10 cellular contexts compared by ENCODE assay signal in genomic region chr10:73586583-73586984, GRCh38. TPM values are rescaled to one million over a fixed set of nuclear protein-coding genes. Genes with fewer than 3 reads are reported as not detected.
DNase-seq lines count a peak whose midpoint lies in the region; ATAC-seq, FAIRE-seq and TF ChIP-seq lines count a peak whose summit lies in the region.
"Had no signal": no experiment of that assay in that cellular context is flagged by ENCODE, and none has a peak within 500 bp of the region (broad histone marks: within the 10 kb centered on the region; RNA-seq: fewer than 3 reads in every experiment).

No MANE protein-coding gene starts in this region.

- no TSS peak for BruUV-seq in endothelial cell of umbilical vein (replicated peaks; lab: Mats Ljungman, UMichigan)

- peaks cover 6% of the 10 kb centered on the region for H3K4me1 Mint-ChIP-seq in T-helper 17 cell
- H3K4me1 Mint-ChIP-seq in CD4-positive, alpha-beta T cell (ENCODE audit: low read depth) = peaks cover 9% of the 10 kb centered on the region

- no peak for ATAC-seq in T-helper 17 cell
- no peak for ATAC-seq in CD4-positive, alpha-beta T cell (ENCODE audit: poor library complexity)

- H3K27me3 Mint-ChIP-seq in T-helper 17 cell = no peaks in the 10 kb centered on the region
- H3K27me3 Mint-ChIP-seq in CD4-positive, alpha-beta T cell = no peaks in the 10 kb centered on the region
- H3K27me3 Mint-ChIP-seq: brain had no signal

- peak overlapping the region; percentile 63 for H3K27ac ChIP-seq in ACC112 (ENCODE audit: low read depth, low read length)
- H3K27ac ChIP-seq in endothelial cell of umbilical vein (ENCODE audit: insufficient read depth, low read depth, low read length) = no peak overlapping the region
- no peak overlapping the region for H3K27ac ChIP-seq in CD4-positive, alpha-beta T cell (ENCODE audit: low read depth, low read length)

- peak overlapping the region; percentile 79 for H3K4me2 ChIP-seq in endothelial cell of umbilical vein (ENCODE audit: insufficient read depth, low read length)

- POLR2A ChIA-PET in endothelial cell of umbilical vein (lab: Charles Lee) = interaction anchor here (0.6 kb wide), 1 partner anchor 72 kb away, joined by 5 read pairs; no protein-coding TSS in a partner anchor
- POLR2A ChIA-PET in CD4-positive, alpha-beta T cell (lab: Charles Lee) = no interaction called here

- CTCF ChIA-PET in endothelial cell of umbilical vein (lab: Charles Lee) = interaction anchor here (0.7 to 1.3 kb wide), 6 partner anchors 9 to 57 kb away, joined by 3 to 5 read pairs (median 4); no protein-coding TSS in a partner anchor
- CTCF ChIA-PET in CD4-positive, alpha-beta T cell (lab: Charles Lee) = no interaction called here

- no peak overlapping the region for H3K9ac ChIP-seq in endothelial cell of umbilical vein (replicated peaks; ENCODE audit: extremely low read depth, insufficient read depth, low read length)

- H3K36me3 ChIP-seq in ACC112 (ENCODE audit: insufficient read depth, low read length) (no peaks in the 10 kb centered on the region), endothelial cell of umbilical vein (ENCODE audit: control insufficient read depth in 2 of 2, extremely low read depth in 1 of 2, insufficient read depth in 2 of 2, low read length in 2 of 2) (no peaks in the 10 kb centered on the region)

- TF ChIP-seq CTCF in endothelial cell of umbilical vein (IDR thresholded peaks at IDR 0.05; ENCODE audit: extremely low read depth in 1 of 2, insufficient read depth in 1 of 2, low read depth in 1 of 2, low read length in 2 of 2) = no peak
- TF ChIP-seq CTCF in CD4-positive, alpha-beta T cell (IDR thresholded peaks at IDR 0.05) = no peak

- dilution Hi-C loops in endothelial cell of umbilical vein (cut with MboI; ENCODE audit: extremely low pct_ligation_motif_present, low sequenced_read_pairs) = no loop called here

- no peak for TF ChIP-seq POLR2A in endothelial cell of umbilical vein (IDR thresholded peaks at IDR 0.05; ENCODE audit: low read depth, low read length)

- no peaks in the 10 kb centered on the region for H4K20me1 ChIP-seq in endothelial cell of umbilical vein (replicated peaks; ENCODE audit: control insufficient read depth, extremely low read depth, insufficient read depth, low read length)

- H3K4me3 Mint-ChIP-seq in T-helper 17 cell = no peak overlapping the region
- H3K4me3 Mint-ChIP-seq in CD4-positive, alpha-beta T cell = no peak overlapping the region

- H3K36me3 Mint-ChIP-seq in T-helper 17 cell (ENCODE audit: low read depth) = no peaks in the 10 kb centered on the region
- H3K36me3 Mint-ChIP-seq in CD4-positive, alpha-beta T cell (ENCODE audit: low read depth) = no peaks in the 10 kb centered on the region

- peak overlapping the region; percentile 8 for H2AFZ ChIP-seq in ACC112 (ENCODE audit: low read length, unreplicated experiment)
- no peak overlapping the region for H2AFZ ChIP-seq in endothelial cell of umbilical vein (ENCODE audit: low read depth, low read length)

- H3K27ac Mint-ChIP-seq in T-helper 17 cell = no peak overlapping the region
- H3K27ac Mint-ChIP-seq in CD4-positive, alpha-beta T cell = no peak overlapping the region

- H3K4me3 ChIP-seq in ACC112 (ENCODE audit: low read depth, low read length) (peak overlapping the region; percentile 40; the same call in 1 of the 2 replicates), endothelial cell of umbilical vein (replicated peaks in 1 of 3; ENCODE audit: insufficient read depth in 1 of 3, low read depth in 1 of 3, low read length in 3 of 3) (no peak overlapping the region)

- no peaks in the 10 kb centered on the region for H3K9me3 ChIP-seq in endothelial cell of umbilical vein (replicated peaks; ENCODE audit: control insufficient read depth, insufficient read depth, low read length)
- H3K9me3 ChIP-seq in T-helper 17 cell (ENCODE audit: control insufficient read depth, low read length, poor library complexity, severe bottlenecking) = no peaks in the 10 kb centered on the region
- no peaks in the 10 kb centered on the region for H3K9me3 ChIP-seq in CD4-positive, alpha-beta T cell (ENCODE audit: control insufficient read depth, low read length)

- no peaks in the 10 kb centered on the region for H3K9me3 Mint-ChIP-seq in CD4-positive, alpha-beta T cell

- H3K4me1 ChIP-seq in ACC112 (ENCODE audit: control insufficient read depth, insufficient read depth, low read length, unreplicated experiment) (peaks cover 11% of the 10 kb centered on the region), endothelial cell of umbilical vein (ENCODE audit: control insufficient read depth, extremely low read depth, insufficient read depth, low read length) (peaks cover 25% of the 10 kb centered on the region)

- H3K27me3 ChIP-seq in ACC112 (ENCODE audit: insufficient read depth, low read length) (no peaks in the 10 kb centered on the region), endothelial cell of umbilical vein (ENCODE audit: control insufficient read depth in 2 of 2, insufficient read depth in 2 of 2, low read length in 2 of 2) (peaks cover 18 to 25% of the 10 kb centered on the region in 2 experiments)
- H3K27me3 ChIP-seq in CD4-positive, alpha-beta T cell (ENCODE audit: control insufficient read depth, insufficient read depth, low read length) = no peaks in the 10 kb centered on the region

- H3K9me1 ChIP-seq in endothelial cell of umbilical vein (replicated peaks; ENCODE audit: control insufficient read depth, extremely low read depth, insufficient read depth, low read length) = no peaks in the 10 kb centered on the region

- intact Hi-C loops in endothelial cell of umbilical vein (cut with micrococcal nuclease) = loop anchor here (5.0 kb wide), 2 partner anchors 34 to 41 kb away; no protein-coding TSS in a partner anchor
- intact Hi-C loops in CD4-positive, alpha-beta T cell (cut with DNase I, micrococcal nuclease) = no loop called here

- peak; percentile 82 for FAIRE-seq in endothelial cell of umbilical vein (lab: Jason Lieb, UNC)

- DNase-seq in NOMO-1 (lab: John Stamatoyannopoulos, UW; ENCODE audit: unreplicated experiment in 2 of 2) (peak; percentile 68 to 76), endothelial cell of umbilical vein (ENCODE audit: low read depth, low spot score) (peak; percentile 93), myocyte (ENCODE audit: low read depth) (peak; percentile 32), NCI-H187 treated with DMSO at 0.1 percent for 48 hours (lab: John Stamatoyannopoulos, UW) (no peak), T-helper 17 cell (no peak), NCI-H345 (lab: John Stamatoyannopoulos, UW) (no peak)
- no peak for DNase-seq in CD4-positive, alpha-beta T cell
- DNase-seq: stimulated activated CD4-positive, alpha-beta T cell treated with anti-CD3 and anti-CD28 coated beads, Interleukin-2, amount 100 ng/mL, for 48 hours had no signal

- H3K79me2 ChIP-seq in ACC112 (ENCODE audit: control insufficient read depth, insufficient read depth, low read length, unreplicated experiment) = no peaks in the 10 kb centered on the region
- no peaks in the 10 kb centered on the region for H3K79me2 ChIP-seq in endothelial cell of umbilical vein (ENCODE audit: control insufficient read depth, insufficient read depth, low read length)

TF ChIP-seq in endothelial cell of umbilical vein, 7 proteins besides CTCF, POLR2A, EP300 and RAD21:
- TF ChIP-seq POLR2AphosphoS5 (IDR thresholded peaks at IDR 0.05; ENCODE audit: insufficient read depth, low read depth, low read length) = peak; percentile 90
- peak; percentile 63 for TF ChIP-seq FOS (IDR thresholded peaks at IDR 0.05; ENCODE audit: borderline replicate concordance, insufficient read depth, low read length)
- no peak for TF ChIP-seq MYC (IDR thresholded peaks at IDR 0.05; ENCODE audit: low read depth, low read length)
- TF ChIP-seq EZH2 (IDR thresholded peaks at IDR 0.05; ENCODE audit: borderline replicate concordance, low read depth, low read length, severe bottlenecking) = no peak
- no peak for TF ChIP-seq MAX (IDR thresholded peaks at IDR 0.05; ENCODE audit: insufficient read depth, insufficient read length)
- TF ChIP-seq GATA2 (IDR thresholded peaks at IDR 0.05; ENCODE audit: insufficient read depth, insufficient read length, low read depth, low read length) = peak; percentile 99
- peak; percentile 75 for TF ChIP-seq JUN (IDR thresholded peaks at IDR 0.05; ENCODE audit: borderline replicate concordance, insufficient read depth, insufficient read length, low read depth)
TF ChIP-seq in endothelial cell of umbilical vein: peak in this region for 4.

RNA-seq across cellular contexts. Expression of gene USP54, which starts 4.6 kb away (rescaled TPM):
- total RNA-seq in endothelial cell of umbilical vein (13.5 and 14.2 TPM in 2 replicates), myocyte (79.9 and 88.8 TPM in 2 replicates), T-helper 17 cell (1 to 10 TPM; 3.6 TPM)
- polyA plus RNA-seq in endothelial cell of umbilical vein = 6.5 and 9.3 TPM in 2 replicates
- polyA plus RNA-seq in endothelial cell of umbilical vein (2011; cell fraction: cytosol; rRNA removed) = 4.5 and 5.8 TPM in 2 replicates
- 11.7 and 16.5 TPM in 2 replicates for polyA plus RNA-seq in endothelial cell of umbilical vein (2011; cell fraction: nucleus; rRNA removed)
- 5.4 and 10.4 TPM in 2 replicates for polyA plus RNA-seq in endothelial cell of umbilical vein (2012)
- polyA minus RNA-seq in endothelial cell of umbilical vein = 21.0 and 29.7 TPM in 2 replicates
- 14.0 TPM for polyA minus RNA-seq in endothelial cell of umbilical vein (2011; cell fraction: cytosol; rRNA and poly(A)+ RNA removed)
- polyA minus RNA-seq in endothelial cell of umbilical vein (2011; cell fraction: nucleus; rRNA and poly(A)+ RNA removed) = 11.0 and 14.6 TPM in 2 replicates
- polyA plus RNA-seq in myocyte (2012) = 46.4 TPM
- 1 to 10 TPM; 2.7 to 3.2 TPM for total RNA-seq in CD4-positive, alpha-beta T cell

RNA-seq across cellular contexts. Expression of gene MYOZ1, which starts 54.7 kb away (rescaled TPM):
- total RNA-seq in endothelial cell of umbilical vein (not detected in 2 replicates), myocyte (4.7 and 5.5 TPM in 2 replicates), T-helper 17 cell (not detected)
- polyA plus RNA-seq in endothelial cell of umbilical vein = not detected in 2 replicates
- not detected in 2 replicates for polyA plus RNA-seq in endothelial cell of umbilical vein (2011; cell fraction: cytosol; rRNA removed)
- polyA plus RNA-seq in endothelial cell of umbilical vein (2011; cell fraction: nucleus; rRNA removed) = not detected in 2 replicates
- not detected in 2 replicates for polyA plus RNA-seq in endothelial cell of umbilical vein (2012)
- not detected in 2 replicates for polyA minus RNA-seq in endothelial cell of umbilical vein
- not detected for polyA minus RNA-seq in endothelial cell of umbilical vein (2011; cell fraction: cytosol; rRNA and poly(A)+ RNA removed)
- polyA minus RNA-seq in endothelial cell of umbilical vein (2011; cell fraction: nucleus; rRNA and poly(A)+ RNA removed) = not detected in 2 replicates
- polyA plus RNA-seq in myocyte (2012) = 8.3 TPM
- not detected for total RNA-seq in CD4-positive, alpha-beta T cell

Comparison
In these comparisons a context has a peak if more than half of its experiments do, and no peak if none do; other contexts are left out.
1. DNase-seq: peak in NOMO-1 (2 of 2), endothelial cell of umbilical vein (single experiment) and myocyte (single experiment); none in NCI-H187 treated with DMSO at 0.1 percent for 48 hours (single experiment), T-helper 17 cell (0 of 3), NCI-H345 (single experiment) and CD4-positive, alpha-beta T cell (0 of 10).